ENCODE assay signal across 8 cellular contexts in genomic region chr12:90909069-90909676, GRCh38. TPM values are rescaled to one million over a fixed set of nuclear protein-coding genes. Genes with fewer than 3 reads are reported as not detected.
DNase-seq lines count a peak whose midpoint lies in the region; ATAC-seq and TF ChIP-seq lines count a peak whose summit lies in the region.

No MANE protein-coding gene starts in this region.

- H3K9me3 Mint-ChIP-seq in chondrocyte (ENCODE audit: low read depth) = peaks cover 2% of the 10 kb centered on the region
- H3K9me3 Mint-ChIP-seq in stimulated activated naive CD8-positive, alpha-beta T cell treated with anti-CD3 and anti-CD28 coated beads, Interleukin-15, amount 100 ng/mL, for 72 hours = no peaks in the 10 kb centered on the region
- no peaks in the 10 kb centered on the region for H3K9me3 Mint-ChIP-seq in activated T-cell treated with anti-CD3 and anti-CD28 coated beads, Interleukin-2, amount 50 U/mL, for 24 hours

- peak; percentile 89 for TF ChIP-seq CTCF in chondrocyte (IDR thresholded peaks at IDR 0.05)

- peak; percentile 59 for ATAC-seq in GM18505 (IDR thresholded peaks at IDR 0.05; ENCODE audit: unreplicated experiment)
- no peak for ATAC-seq in stimulated activated naive CD8-positive, alpha-beta T cell treated with anti-CD3 and anti-CD28 coated beads, Interleukin-15, amount 100 ng/mL, for 72 hours
- no peak for ATAC-seq in HG02571 (IDR thresholded peaks at IDR 0.05; ENCODE audit: unreplicated experiment)

- no peak overlapping the region for H2BK120ac ChIP-seq in mesendoderm (ENCODE audit: low read depth, low read length)

- H3K27me3 Mint-ChIP-seq in chondrocyte (ENCODE audit: low read depth) = no peaks in the 10 kb centered on the region
- no peaks in the 10 kb centered on the region for H3K27me3 Mint-ChIP-seq in stimulated activated naive CD8-positive, alpha-beta T cell treated with anti-CD3 and anti-CD28 coated beads, Interleukin-15, amount 100 ng/mL, for 72 hours
- peaks cover 10% of the 10 kb centered on the region for H3K27me3 Mint-ChIP-seq in activated T-cell treated with anti-CD3 and anti-CD28 coated beads, Interleukin-2, amount 50 U/mL, for 24 hours

- H2BK15ac ChIP-seq in mesendoderm (replicated peaks; ENCODE audit: low read depth) = no peak overlapping the region

- no peak overlapping the region for H3K27ac Mint-ChIP-seq in chondrocyte (ENCODE audit: unreplicated experiment)
- H3K27ac Mint-ChIP-seq in stimulated activated naive CD8-positive, alpha-beta T cell treated with anti-CD3 and anti-CD28 coated beads, Interleukin-15, amount 100 ng/mL, for 72 hours = no peak overlapping the region
- no peak overlapping the region for H3K27ac Mint-ChIP-seq in activated T-cell treated with anti-CD3 and anti-CD28 coated beads, Interleukin-2, amount 50 U/mL, for 24 hours

- no peak overlapping the region for H3K27ac ChIP-seq in mesendoderm (ENCODE audit: low read depth, low read length)

- no peak overlapping the region for H4K8ac ChIP-seq in mesendoderm (ENCODE audit: low read depth, low read length)

- no peak overlapping the region for H3K4ac ChIP-seq in mesendoderm (ENCODE audit: low read depth, low read length)

- H3K4me1 ChIP-seq in mesendoderm (ENCODE audit: control insufficient read depth, low read depth, low read length) = no peaks in the 10 kb centered on the region

- no peak overlapping the region for H3K4me3 Mint-ChIP-seq in chondrocyte (ENCODE audit: unreplicated experiment)
- H3K4me3 Mint-ChIP-seq in stimulated activated naive CD8-positive, alpha-beta T cell treated with anti-CD3 and anti-CD28 coated beads, Interleukin-15, amount 100 ng/mL, for 72 hours = no peak overlapping the region
- no peak overlapping the region for H3K4me3 Mint-ChIP-seq in activated T-cell treated with anti-CD3 and anti-CD28 coated beads, Interleukin-2, amount 50 U/mL, for 24 hours

- H2BK5ac ChIP-seq in mesendoderm (ENCODE audit: low read length) = no peak overlapping the region

- TF ChIP-seq POLR2A in GM18505 (IDR thresholded peaks at IDR 0.05; ENCODE audit: borderline replicate concordance, extremely low read depth, insufficient read depth, insufficient read length) = no peak

- peaks cover 8% of the 10 kb centered on the region for H3K4me1 Mint-ChIP-seq in chondrocyte (ENCODE audit: low read depth)
- H3K4me1 Mint-ChIP-seq in stimulated activated naive CD8-positive, alpha-beta T cell treated with anti-CD3 and anti-CD28 coated beads, Interleukin-15, amount 100 ng/mL, for 72 hours = no peaks in the 10 kb centered on the region
- no peaks in the 10 kb centered on the region for H3K4me1 Mint-ChIP-seq in activated T-cell treated with anti-CD3 and anti-CD28 coated beads, Interleukin-2, amount 50 U/mL, for 24 hours (ENCODE audit: low read depth)

- in situ Hi-C loops in ACHN (cut with HindIII; ENCODE audit: low pct_ligation_motif_present, low pct_unique_long_range_greater_than_20kb, low sequenced_read_pairs) = no loop called here

- WGBS in mesendoderm (ENCODE audit: extremely low coverage, insufficient coverage, low lambda C conversion rate) = no CpG with 5 or more reads among the region's 7 CpGs

- DNase-seq in ACHN = peak; percentile 74
- DNase-seq in NCI-H524 (lab: John Stamatoyannopoulos, UW) = peak; percentile 40 to 75
- DNase-seq in chondrocyte (ENCODE audit: low spot score) = no peak
- DNase-seq in mesendoderm = peak; percentile 61
- DNase-seq in stimulated activated naive CD8-positive, alpha-beta T cell treated with anti-CD3 and anti-CD28 coated beads, Interleukin-15, amount 100 ng/mL, for 72 hours = no peak
- no peak for DNase-seq in activated T-cell treated with anti-CD3 and anti-CD28 coated beads, Interleukin-2, amount 50 U/mL, for 24 hours

- no peak overlapping the region for H3K4me3 ChIP-seq in mesendoderm (ENCODE audit: low read length)

- H3K4me2 ChIP-seq in mesendoderm (ENCODE audit: low read length) = no peak overlapping the region

- no peak overlapping the region for H4K5ac ChIP-seq in mesendoderm (ENCODE audit: low read length)

- no peaks in the 10 kb centered on the region for H3K36me3 Mint-ChIP-seq in chondrocyte (ENCODE audit: low read depth)
- H3K36me3 Mint-ChIP-seq in activated T-cell treated with anti-CD3 and anti-CD28 coated beads, Interleukin-2, amount 50 U/mL, for 24 hours (ENCODE audit: low read depth) = no peaks in the 10 kb centered on the region

- H3K79me2 ChIP-seq in mesendoderm (ENCODE audit: control insufficient read depth, insufficient read depth, low read length) = no peaks in the 10 kb centered on the region

- H3K23ac ChIP-seq in mesendoderm (ENCODE audit: low read length) = no peak overlapping the region

- H3K79me1 ChIP-seq in mesendoderm (ENCODE audit: low read length) = no peaks in the 10 kb centered on the region

- no peak overlapping the region for H3K18ac ChIP-seq in mesendoderm (ENCODE audit: low read length)

- H3K27me3 ChIP-seq in mesendoderm (ENCODE audit: insufficient read depth, low read length, poor library complexity) = no peaks in the 10 kb centered on the region

- no peak overlapping the region for H2AK5ac ChIP-seq in mesendoderm (ENCODE audit: low read length)

- H3K56ac ChIP-seq in mesendoderm (ENCODE audit: low read length) = no peak overlapping the region

- H3K9ac ChIP-seq in mesendoderm (ENCODE audit: low read length) = no peak overlapping the region

- H3K36me3 ChIP-seq in mesendoderm (ENCODE audit: control insufficient read depth, insufficient read depth, low read length) = no peaks in the 10 kb centered on the region

RNA-seq across cellular contexts. Expression of gene CCER1, which starts 45.8 kb away (rescaled TPM):
- total RNA-seq in chondrocyte = not detected in 3 replicates
- polyA plus RNA-seq in mesendoderm (2013, experiment 1 of 2) = not detected
- polyA plus RNA-seq in mesendoderm (2013, experiment 2 of 2) = not detected

Comparison
In these comparisons a context has a peak if more than half of its experiments do, and no peak if none do; other contexts are left out.
1. DNase-seq: peak in ACHN (single experiment), NCI-H524 (2 of 2) and mesendoderm (single experiment); none in chondrocyte (single experiment), stimulated activated naive CD8-positive, alpha-beta T cell treated with anti-CD3 and anti-CD28 coated beads, Interleukin-15, amount 100 ng/mL, for 72 hours (0 of 2) and activated T-cell treated with anti-CD3 and anti-CD28 coated beads, Interleukin-2, amount 50 U/mL, for 24 hours (single experiment).